Comparison of ENCODE assay signal across 24 cellular contexts in the genomic region with DNA sequence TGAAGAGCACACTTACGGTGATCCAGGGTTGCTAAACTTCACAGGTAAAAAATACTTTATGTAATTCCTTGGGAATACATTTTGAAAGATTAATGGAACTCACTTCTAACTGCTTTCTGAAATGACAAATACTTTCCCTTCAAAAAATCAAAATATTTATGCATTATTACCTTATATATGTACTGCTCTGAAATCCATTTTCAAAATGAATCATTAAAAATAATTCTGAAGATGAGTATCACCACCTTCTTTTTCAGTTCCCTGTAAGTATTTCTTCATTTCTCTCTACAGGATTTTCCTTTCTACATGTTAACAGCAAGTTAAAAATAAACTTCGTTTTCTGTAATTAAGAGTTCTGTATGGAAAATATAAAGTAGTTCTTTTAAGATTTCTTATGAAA.
A peak's percentile ranks its signal among the peaks of the same experiment; 100 is the strongest.
DNase-seq lines count a peak whose midpoint lies in the region; ATAC-seq, FAIRE-seq and TF ChIP-seq lines count a peak whose summit lies in the region.
"Had no signal": no experiment of that assay in that cellular context is flagged by ENCODE, and none has a peak within 500 bp of the region (broad histone marks: within the 10 kb centered on the region; RNA-seq: fewer than 3 reads in every experiment).

No MANE protein-coding gene starts in this region.

- H3K27ac Mint-ChIP-seq in activated naive CD8-positive, alpha-beta T cell treated with anti-CD3 and anti-CD28 coated beads for 36 hours = no peak overlapping the region
- H3K27ac Mint-ChIP-seq: B cell; CD4-positive, CD25-positive, alpha-beta regulatory T cell; CD8-positive, alpha-beta T cell; HFFc6 had no signal

- H3K4me1 Mint-ChIP-seq in activated naive CD8-positive, alpha-beta T cell treated with anti-CD3 and anti-CD28 coated beads for 36 hours = no peaks in the 10 kb centered on the region
- H3K4me1 Mint-ChIP-seq: B cell; CD4-positive, CD25-positive, alpha-beta regulatory T cell had no signal

- no peaks in the 10 kb centered on the region for H4K20me1 ChIP-seq in OCI-LY3 (ENCODE audit: insufficient read depth, low read length)
- H4K20me1 ChIP-seq: BLaER1 had no signal

- no peak overlapping the region for H2AFZ ChIP-seq in OCI-LY3 (ENCODE audit: low read depth, low read length)

- no peak overlapping the region for H3K4me3 Mint-ChIP-seq in activated naive CD8-positive, alpha-beta T cell treated with anti-CD3 and anti-CD28 coated beads for 36 hours
- H3K4me3 Mint-ChIP-seq: B cell; CD4-positive, CD25-positive, alpha-beta regulatory T cell; CD8-positive, alpha-beta T cell; HFFc6 had no signal

- TF ChIP-seq CTCF in D721Med (IDR thresholded peaks at IDR 0.05; ENCODE audit: insufficient read depth, missing control alignments) (no peak), OCI-LY3 (IDR thresholded peaks at IDR 0.05; ENCODE audit: low read depth, low read length) (no peak)

- no peaks in the 10 kb centered on the region for H3K9me3 ChIP-seq in OCI-LY3 (ENCODE audit: insufficient read depth, low read length)
- H3K9me3 ChIP-seq: BLaER1, Caco-2, HAP-1 had no signal

- peak overlapping the region; percentile 60 for H3K4me2 ChIP-seq in OCI-LY3 (ENCODE audit: low read length)
- H3K4me2 ChIP-seq: BLaER1 had no signal

- H3K27me3 Mint-ChIP-seq in activated naive CD8-positive, alpha-beta T cell treated with anti-CD3 and anti-CD28 coated beads for 36 hours = no peaks in the 10 kb centered on the region
- H3K27me3 Mint-ChIP-seq: B cell had no signal

- H3K79me2 ChIP-seq in OCI-LY3 (ENCODE audit: low read length) = no peaks in the 10 kb centered on the region

- FAIRE-seq in D721Med (lab: Jason Lieb, UNC) = peak; percentile 11
- FAIRE-seq: A204.1, GM12878, GM19239, H54 had no signal

- H3K9me3 Mint-ChIP-seq in activated naive CD8-positive, alpha-beta T cell treated with anti-CD3 and anti-CD28 coated beads for 36 hours = no peaks in the 10 kb centered on the region
- H3K9me3 Mint-ChIP-seq: CD8-positive, alpha-beta T cell had no signal

- H3K27me3 ChIP-seq in OCI-LY3 (ENCODE audit: low read depth, low read length) = no peaks in the 10 kb centered on the region
- H3K27me3 ChIP-seq: BLaER1 had no signal

- DNase-seq in D721Med (ENCODE audit: insufficient read length, low spot score) (no peak), occipital lobe (lab: John Stamatoyannopoulos, UW) (no peak)
- no peak for DNase-seq in activated naive CD8-positive, alpha-beta T cell treated with anti-CD3 and anti-CD28 coated beads for 36 hours
- DNase-seq: Caco-2; CD4-positive, CD25-positive, alpha-beta regulatory T cell; CD8-positive, alpha-beta T cell; DMS 273 treated with DMSO at 0.1 percent for 48 hours; DMS79; EL; GDM1; GOT3; HFFc6 had no signal

- H3K4me3 ChIP-seq in OCI-LY3 (ENCODE audit: low read length) = peak overlapping the region; percentile 26
- H3K4me3 ChIP-seq: BLaER1, GM12878, HAP-1 had no signal

- H3K27ac ChIP-seq in OCI-LY3 (ENCODE audit: low read length) = peak overlapping the region; percentile 60
- H3K27ac ChIP-seq: 22Rv1, BLaER1, C4-2B had no signal

- peaks cover 33% of the 10 kb centered on the region for H3K4me1 ChIP-seq in OCI-LY3 (ENCODE audit: low read length)
- H3K4me1 ChIP-seq: BLaER1, Caco-2, HAP-1 had no signal

- ATAC-seq in HG02870 (IDR thresholded peaks at IDR 0.05; ENCODE audit: unreplicated experiment) (peak; percentile 45), HG03520 (IDR thresholded peaks at IDR 0.05; ENCODE audit: unreplicated experiment) (no peak)
- ATAC-seq: CD8-positive, alpha-beta T cell; GM12878 had no signal

- no peaks in the 10 kb centered on the region for H3K36me3 Mint-ChIP-seq in activated naive CD8-positive, alpha-beta T cell treated with anti-CD3 and anti-CD28 coated beads for 36 hours
- H3K36me3 Mint-ChIP-seq: CD4-positive, CD25-positive, alpha-beta regulatory T cell; CD8-positive, alpha-beta T cell had no signal

- 0 out of 2 replicates have a peak overlapping the region, but pooled peaks have one; percentile 4 for H3K9ac ChIP-seq in OCI-LY3 (ENCODE audit: low read length)
- H3K9ac ChIP-seq: BLaER1 had no signal

- peaks cover 3% of the 10 kb centered on the region for H3K36me3 ChIP-seq in OCI-LY3 (replicated peaks; ENCODE audit: low read depth, low read length)
- H3K36me3 ChIP-seq: BLaER1, HAP-1 had no signal
